ENCODE assay signal across 9 cellular contexts in genomic region chr1:32447469-32448185, GRCh38. TPM values are rescaled to one million over a fixed set of nuclear protein-coding genes. Genes with fewer than 3 reads are reported as not detected.
A peak's percentile ranks its signal among the peaks of the same experiment; 100 is the strongest.
DNase-seq lines count a peak whose midpoint lies in the region; ATAC-seq and TF ChIP-seq lines count a peak whose summit lies in the region.
"Had no signal": no experiment of that assay in that cellular context is flagged by ENCODE, and none has a peak within 500 bp of the region (broad histone marks: within the 10 kb centered on the region; RNA-seq: fewer than 3 reads in every experiment).

No MANE protein-coding gene starts in this region.

- no peaks in the 10 kb centered on the region for H3K9me3 ChIP-seq in ovary

- no peak overlapping the region for H3K27ac ChIP-seq in ovary

- POLR2A ChIA-PET in activated CD8-positive, alpha-beta T cell treated with anti-CD3 and anti-CD28 coated beads, Interleukin-2, amount 10 ng/mL, durations not matched to agents 7 days and 5 days (lab: Charles Lee): interaction anchor here (0.7 kb wide), 1 partner anchor 1712 kb away, joined by 4 read pairs; no protein-coding TSS in a partner anchor

- no peaks in the 10 kb centered on the region for H3K4me1 ChIP-seq in ovary (ENCODE audit: insufficient read depth)

- DNase-seq in ELF-1 (ENCODE audit: low read depth, low spot score): peak; percentile 91
- peak; percentile 16 for DNase-seq in SK-N-DZ (ENCODE audit: low spot score)
- peak; percentile 46 for DNase-seq in fibroblast of mammary gland (ENCODE audit: low read depth)
- DNase-seq in ovary: peak in 2 of 5 donors; percentile 19 to 42
- no peak for DNase-seq in NCI-H446 (lab: John Stamatoyannopoulos, UW)
- DNase-seq in activated CD8-positive, alpha-beta T cell treated with anti-CD3 and anti-CD28 coated beads, Interleukin-2, amount 10 ng/mL, durations not matched to agents 7 days and 5 days: no peak
- DNase-seq in stimulated activated naive CD4-positive, alpha-beta T cell treated with Interleukin-2 at 50 U/mL for 16 hours (lab: John Stamatoyannopoulos, UW): no peak
- DNase-seq in GOT3 (lab: John Stamatoyannopoulos, UW): no peak

- no peak for TF ChIP-seq POLR2A in ovary (IDR thresholded peaks at IDR 0.05)

- H3K4me1 Mint-ChIP-seq in activated CD8-positive, alpha-beta T cell treated with anti-CD3 and anti-CD28 coated beads, Interleukin-2, amount 10 ng/mL, durations not matched to agents 7 days and 5 days (ENCODE audit: low read depth): no peaks in the 10 kb centered on the region
- H3K4me1 Mint-ChIP-seq: naive thymus-derived CD8-positive, alpha-beta T cell had no signal

- no peaks in the 10 kb centered on the region for H3K36me3 Mint-ChIP-seq in activated CD8-positive, alpha-beta T cell treated with anti-CD3 and anti-CD28 coated beads, Interleukin-2, amount 10 ng/mL, durations not matched to agents 7 days and 5 days (ENCODE audit: low read depth)

- CTCF ChIA-PET in activated CD8-positive, alpha-beta T cell treated with anti-CD3 and anti-CD28 coated beads, Interleukin-2, amount 10 ng/mL, durations not matched to agents 7 days and 5 days (lab: Charles Lee): interaction anchor here (1.2 kb wide), 1 partner anchor 14 kb away, joined by 3 read pairs; no protein-coding TSS in a partner anchor

- no peak overlapping the region for H3K4me3 Mint-ChIP-seq in activated CD8-positive, alpha-beta T cell treated with anti-CD3 and anti-CD28 coated beads, Interleukin-2, amount 10 ng/mL, durations not matched to agents 7 days and 5 days
- H3K4me3 Mint-ChIP-seq: naive thymus-derived CD8-positive, alpha-beta T cell had no signal

- H3K27me3 Mint-ChIP-seq in activated CD8-positive, alpha-beta T cell treated with anti-CD3 and anti-CD28 coated beads, Interleukin-2, amount 10 ng/mL, durations not matched to agents 7 days and 5 days (ENCODE audit: low read depth): peaks cover 12% of the 10 kb centered on the region

- no peak for TF ChIP-seq EP300 in ovary (IDR thresholded peaks at IDR 0.05)

- peaks cover 4% of the 10 kb centered on the region for H3K9me3 Mint-ChIP-seq in activated CD8-positive, alpha-beta T cell treated with anti-CD3 and anti-CD28 coated beads, Interleukin-2, amount 10 ng/mL, durations not matched to agents 7 days and 5 days (ENCODE audit: insufficient read depth)

- H3K27ac Mint-ChIP-seq in activated CD8-positive, alpha-beta T cell treated with anti-CD3 and anti-CD28 coated beads, Interleukin-2, amount 10 ng/mL, durations not matched to agents 7 days and 5 days: no peak overlapping the region

- no peak for ATAC-seq in activated CD8-positive, alpha-beta T cell treated with anti-CD3 and anti-CD28 coated beads, Interleukin-2, amount 10 ng/mL, durations not matched to agents 7 days and 5 days
- ATAC-seq: naive thymus-derived CD8-positive, alpha-beta T cell had no signal

- no peaks in the 10 kb centered on the region for H3K27me3 ChIP-seq in ovary

- intact Hi-C loops in ovary (cut with DNase I): loop anchor here in 1 of 4 donors (10.0 kb wide), 1 partner anchor 177 kb away; no protein-coding TSS in a partner anchor

- H3K4me3 ChIP-seq in fibroblast of mammary gland (ENCODE audit: control insufficient read depth, low read depth, low read length): peak overlapping the region; percentile 44
- peak overlapping the region; percentile 21 for H3K4me3 ChIP-seq in ovary

- WGBS in ovary, 3 donors: 9 to 18% (median 14%) methylated on average over 13 of the region's 13 CpGs

- no peaks in the 10 kb centered on the region for H3K36me3 ChIP-seq in ovary

- TF ChIP-seq CTCF in fibroblast of mammary gland (conservative IDR thresholded peaks at IDR 0.05; ENCODE audit: control insufficient read depth, insufficient read depth, low read depth, low read length): no peak
- no peak for TF ChIP-seq CTCF in ovary (IDR thresholded peaks at IDR 0.05)

RNA-seq across cellular contexts. Expression of gene ZBTB8B, which starts 17.2 kb away (rescaled TPM):
- polyA plus RNA-seq in SK-N-DZ (2014; cell fraction: cytosol; rRNA removed): 1.3 and 1.4 TPM in 2 replicates
- polyA plus RNA-seq in SK-N-DZ (2014; cell fraction: nucleus; rRNA removed): 1.3 and 2.4 TPM in 2 replicates
- total RNA-seq in ovary: under 1 TPM; under 0.01 to 0.18 (median 0.10) TPM
- under 1 TPM; 0.04 to 0.10 TPM for polyA plus RNA-seq in ovary
- not detected for total RNA-seq in activated CD8-positive, alpha-beta T cell treated with anti-CD3 and anti-CD28 coated beads, Interleukin-2, amount 10 ng/mL, durations not matched to agents 7 days and 5 days
- total RNA-seq: naive thymus-derived CD8-positive, alpha-beta T cell had no signal
- polyA plus RNA-seq: naive thymus-derived CD8-positive, alpha-beta T cell had no signal

RNA-seq across cellular contexts. Expression of gene BSDC1, which starts 53.4 kb away (rescaled TPM):
- polyA plus RNA-seq in SK-N-DZ (2014; cell fraction: cytosol; rRNA removed): 56.8 and 61.3 TPM in 2 replicates
- polyA plus RNA-seq in SK-N-DZ (2014; cell fraction: nucleus; rRNA removed): 58.1 and 69.7 TPM in 2 replicates
- total RNA-seq in ovary: 100 to 1,000 TPM in 1 of 7 donors, 10 to 100 TPM in 6; 54.9 to 107 (median 73.0) TPM
- polyA plus RNA-seq in ovary: 10 to 100 TPM; 60.5 to 60.7 TPM
- 10 to 100 TPM; 37.3 to 38.5 TPM for total RNA-seq in activated CD8-positive, alpha-beta T cell treated with anti-CD3 and anti-CD28 coated beads, Interleukin-2, amount 10 ng/mL, durations not matched to agents 7 days and 5 days

Comparison
In these comparisons a context has a peak if more than half of its experiments do, and no peak if none do; other contexts are left out.
1. DNase-seq: peak in ELF-1 (single experiment), SK-N-DZ (single experiment) and fibroblast of mammary gland (single experiment); none in NCI-H446 (0 of 2), activated CD8-positive, alpha-beta T cell treated with anti-CD3 and anti-CD28 coated beads, Interleukin-2, amount 10 ng/mL, durations not matched to agents 7 days and 5 days (single experiment), stimulated activated naive CD4-positive, alpha-beta T cell treated with Interleukin-2 at 50 U/mL for 16 hours (single experiment) and GOT3 (single experiment).